ENCODE assay signal across 1 cellular context in genomic region chr21:45152265-45152746, GRCh38.
TF ChIP-seq lines count a peak whose summit lies in the region.

No MANE protein-coding gene starts in this region.

TF ChIP-seq in K562, 482 proteins besides CTCF, POLR2A, EP300 and RAD21 (continued from another document and continues in another):
- TF ChIP-seq, protein P1, sequence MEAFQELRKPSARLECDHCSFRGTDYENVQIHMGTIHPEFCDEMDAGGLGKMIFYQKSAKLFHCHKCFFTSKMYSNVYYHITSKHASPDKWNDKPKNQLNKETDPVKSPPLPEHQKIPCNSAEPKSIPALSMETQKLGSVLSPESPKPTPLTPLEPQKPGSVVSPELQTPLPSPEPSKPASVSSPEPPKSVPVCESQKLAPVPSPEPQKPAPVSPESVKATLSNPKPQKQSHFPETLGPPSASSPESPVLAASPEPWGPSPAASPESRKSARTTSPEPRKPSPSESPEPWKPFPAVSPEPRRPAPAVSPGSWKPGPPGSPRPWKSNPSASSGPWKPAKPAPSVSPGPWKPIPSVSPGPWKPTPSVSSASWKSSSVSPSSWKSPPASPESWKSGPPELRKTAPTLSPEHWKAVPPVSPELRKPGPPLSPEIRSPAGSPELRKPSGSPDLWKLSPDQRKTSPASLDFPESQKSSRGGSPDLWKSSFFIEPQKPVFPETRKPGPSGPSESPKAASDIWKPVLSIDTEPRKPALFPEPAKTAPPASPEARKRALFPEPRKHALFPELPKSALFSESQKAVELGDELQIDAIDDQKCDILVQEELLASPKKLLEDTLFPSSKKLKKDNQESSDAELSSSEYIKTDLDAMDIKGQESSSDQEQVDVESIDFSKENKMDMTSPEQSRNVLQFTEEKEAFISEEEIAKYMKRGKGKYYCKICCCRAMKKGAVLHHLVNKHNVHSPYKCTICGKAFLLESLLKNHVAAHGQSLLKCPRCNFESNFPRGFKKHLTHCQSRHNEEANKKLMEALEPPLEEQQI (IDR thresholded peaks at IDR 0.05), result no peak
- TF ChIP-seq ATF1 (CRISPR knock-in tag; IDR thresholded peaks at IDR 0.05) (no peak), ATF1 (tag; IDR thresholded peaks at IDR 0.05) (peak; percentile 85), LEF1 (IDR thresholded peaks at IDR 0.05) (0 out of 2 replicates have a peak, but pooled peaks have one; percentile 57), BDP1 (IDR thresholded peaks at IDR 0.05; ENCODE audit: insufficient read depth, insufficient read length) (no peak), PHF21A (IDR thresholded peaks at IDR 0.05; ENCODE audit: borderline replicate concordance, low read depth) (peak; percentile 73; the same call in 1 of the 2 replicates), NEUROD1 (IDR thresholded peaks at IDR 0.05; ENCODE audit: borderline replicate concordance, low read depth, low read length, partially characterized antibody) (no peak), CHD2 (IDR thresholded peaks at IDR 0.05; ENCODE audit: low read depth, low read length) (no peak), POLR2B (IDR thresholded peaks at IDR 0.05; ENCODE audit: low read depth, partially characterized antibody) (no peak), ZNF561 (CRISPR knock-in tag; conservative IDR thresholded peaks at IDR 0.05) (no peak), TAF1 (IDR thresholded peaks at IDR 0.05; ENCODE audit: control insufficient read depth, extremely low read depth, insufficient read depth, low read length, severe bottlenecking) (peak; percentile 43), NRF1 (conservative IDR thresholded peaks at IDR 0.05 in 1 of 2, IDR thresholded peaks at IDR 0.05 in 1 of 2) (peak in 1 of 2 experiments; percentile 55; a peak in 3 of 4 replicates), LCOR (CRISPR knock-in tag; IDR thresholded peaks at IDR 0.05) (0 out of 2 replicates have a peak, but pooled peaks have one; percentile 49), STAG1 (CRISPR knock-in tag; IDR thresholded peaks at IDR 0.05; ENCODE audit: borderline replicate concordance) (peak; percentile 65; the same call in 1 of the 2 replicates), SMAD1 (IDR thresholded peaks at IDR 0.05; ENCODE audit: low read depth, low read length, partially characterized antibody) (no peak), ZNF263 (CRISPR knock-in tag; IDR thresholded peaks at IDR 0.05; ENCODE audit: borderline replicate concordance) (peak; percentile 44; the same call in 1 of the 2 replicates), ELK1 (CRISPR knock-in tag; IDR thresholded peaks at IDR 0.05) (no peak), MTF1 (CRISPR knock-in tag; IDR thresholded peaks at IDR 0.05; ENCODE audit: borderline replicate concordance) (no peak), FOXA3 (CRISPR knock-in tag; conservative IDR thresholded peaks at IDR 0.05 in 1 of 2, IDR thresholded peaks at IDR 0.05 in 1 of 2) (peak in 1 of 2 experiments; percentile 69; a peak in 1 of 4 replicates), CBFB (CRISPR knock-in tag; IDR thresholded peaks at IDR 0.05) (no peak), NFRKB (IDR thresholded peaks at IDR 0.05; ENCODE audit: low read depth) (no peak), THAP12 (CRISPR knock-in tag; IDR thresholded peaks at IDR 0.05) (no peak)
- TF ChIP-seq, protein P2, sequence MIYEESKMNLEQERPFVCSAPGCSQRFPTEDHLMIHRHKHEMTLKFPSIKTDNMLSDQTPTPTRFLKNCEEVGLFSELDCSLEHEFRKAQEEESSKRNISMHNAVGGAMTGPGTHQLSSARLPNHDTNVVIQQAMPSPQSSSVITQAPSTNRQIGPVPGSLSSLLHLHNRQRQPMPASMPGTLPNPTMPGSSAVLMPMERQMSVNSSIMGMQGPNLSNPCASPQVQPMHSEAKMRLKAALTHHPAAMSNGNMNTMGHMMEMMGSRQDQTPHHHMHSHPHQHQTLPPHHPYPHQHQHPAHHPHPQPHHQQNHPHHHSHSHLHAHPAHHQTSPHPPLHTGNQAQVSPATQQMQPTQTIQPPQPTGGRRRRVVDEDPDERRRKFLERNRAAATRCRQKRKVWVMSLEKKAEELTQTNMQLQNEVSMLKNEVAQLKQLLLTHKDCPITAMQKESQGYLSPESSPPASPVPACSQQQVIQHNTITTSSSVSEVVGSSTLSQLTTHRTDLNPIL (CRISPR knock-in tag; IDR thresholded peaks at IDR 0.05), result no peak
- TF ChIP-seq, protein P3, sequence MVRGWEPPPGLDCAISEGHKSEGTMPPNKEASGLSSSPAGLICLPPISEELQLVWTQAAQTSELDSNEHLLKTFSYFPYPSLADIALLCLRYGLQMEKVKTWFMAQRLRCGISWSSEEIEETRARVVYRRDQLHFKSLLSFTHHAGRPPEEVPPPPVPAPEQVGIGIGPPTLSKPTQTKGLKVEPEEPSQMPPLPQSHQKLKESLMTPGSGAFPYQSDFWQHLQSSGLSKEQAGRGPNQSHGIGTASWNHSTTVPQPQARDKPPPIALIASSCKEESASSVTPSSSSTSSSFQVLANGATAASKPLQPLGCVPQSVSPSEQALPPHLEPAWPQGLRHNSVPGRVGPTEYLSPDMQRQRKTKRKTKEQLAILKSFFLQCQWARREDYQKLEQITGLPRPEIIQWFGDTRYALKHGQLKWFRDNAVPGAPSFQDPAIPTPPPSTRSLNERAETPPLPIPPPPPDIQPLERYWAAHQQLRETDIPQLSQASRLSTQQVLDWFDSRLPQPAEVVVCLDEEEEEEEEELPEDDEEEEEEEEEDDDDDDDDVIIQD (CRISPR knock-in tag; IDR thresholded peaks at IDR 0.05), result no peak
- TF ChIP-seq, protein P4, sequence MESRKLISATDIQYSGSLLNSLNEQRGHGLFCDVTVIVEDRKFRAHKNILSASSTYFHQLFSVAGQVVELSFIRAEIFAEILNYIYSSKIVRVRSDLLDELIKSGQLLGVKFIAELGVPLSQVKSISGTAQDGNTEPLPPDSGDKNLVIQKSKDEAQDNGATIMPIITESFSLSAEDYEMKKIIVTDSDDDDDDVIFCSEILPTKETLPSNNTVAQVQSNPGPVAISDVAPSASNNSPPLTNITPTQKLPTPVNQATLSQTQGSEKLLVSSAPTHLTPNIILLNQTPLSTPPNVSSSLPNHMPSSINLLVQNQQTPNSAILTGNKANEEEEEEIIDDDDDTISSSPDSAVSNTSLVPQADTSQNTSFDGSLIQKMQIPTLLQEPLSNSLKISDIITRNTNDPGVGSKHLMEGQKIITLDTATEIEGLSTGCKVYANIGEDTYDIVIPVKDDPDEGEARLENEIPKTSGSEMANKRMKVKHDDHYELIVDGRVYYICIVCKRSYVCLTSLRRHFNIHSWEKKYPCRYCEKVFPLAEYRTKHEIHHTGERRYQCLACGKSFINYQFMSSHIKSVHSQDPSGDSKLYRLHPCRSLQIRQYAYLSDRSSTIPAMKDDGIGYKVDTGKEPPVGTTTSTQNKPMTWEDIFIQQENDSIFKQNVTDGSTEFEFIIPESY (CRISPR knock-in tag; IDR thresholded peaks at IDR 0.05), result peak; percentile 77
- TF ChIP-seq, protein P5, sequence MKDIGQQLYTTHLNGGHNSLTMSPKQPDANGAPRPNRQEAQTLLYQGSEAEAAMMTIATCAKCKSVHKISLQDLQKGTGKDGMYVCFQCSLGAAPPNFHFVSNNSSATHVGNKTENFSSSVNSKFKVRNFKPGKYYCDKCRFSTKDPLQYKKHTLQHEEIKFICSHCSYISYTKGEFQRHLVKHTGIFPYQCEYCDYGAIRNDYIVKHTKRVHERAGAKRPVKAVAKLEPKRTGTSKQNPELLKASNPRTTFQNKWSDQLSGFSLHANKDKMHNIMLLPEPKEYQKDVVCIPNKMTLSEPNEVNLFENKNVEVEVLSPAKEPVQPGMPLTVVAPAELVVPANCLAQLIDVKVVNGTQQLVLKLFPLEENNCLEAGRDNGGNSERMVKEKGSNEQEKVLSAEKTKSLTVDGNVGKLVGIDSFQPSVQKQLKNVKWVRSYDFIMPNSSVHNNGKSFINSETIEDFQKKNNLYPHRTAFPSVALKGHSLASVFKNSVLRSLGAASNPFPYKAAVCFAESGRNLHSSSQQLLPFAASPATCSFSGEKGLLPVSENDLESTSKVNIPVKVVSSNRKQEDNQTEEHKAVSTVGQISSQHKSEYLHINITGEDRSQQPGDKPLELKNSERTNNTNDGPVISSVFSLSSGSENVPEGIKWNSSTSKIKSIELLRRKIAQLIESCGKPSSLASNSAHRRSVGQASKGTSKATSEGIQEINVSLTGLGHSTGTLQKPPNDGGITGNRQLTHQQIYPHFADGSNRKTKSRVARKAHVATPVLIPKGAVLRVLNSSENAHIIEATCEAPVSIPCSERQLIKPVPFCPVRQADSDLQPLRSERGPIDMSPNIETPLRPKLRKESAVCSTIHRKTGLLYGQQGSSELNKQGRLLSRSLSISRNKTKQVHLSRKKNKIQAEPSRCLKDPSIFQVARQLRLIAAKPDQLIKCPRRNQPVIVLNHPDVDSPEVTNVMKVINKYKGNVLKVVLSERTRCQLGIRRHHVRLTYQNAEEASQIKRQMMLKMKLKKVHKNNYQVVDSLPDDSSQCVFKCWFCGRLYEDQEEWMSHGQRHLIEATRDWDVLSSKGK (CRISPR knock-in tag; IDR thresholded peaks at IDR 0.05), result no peak
- TF ChIP-seq, protein P6, sequence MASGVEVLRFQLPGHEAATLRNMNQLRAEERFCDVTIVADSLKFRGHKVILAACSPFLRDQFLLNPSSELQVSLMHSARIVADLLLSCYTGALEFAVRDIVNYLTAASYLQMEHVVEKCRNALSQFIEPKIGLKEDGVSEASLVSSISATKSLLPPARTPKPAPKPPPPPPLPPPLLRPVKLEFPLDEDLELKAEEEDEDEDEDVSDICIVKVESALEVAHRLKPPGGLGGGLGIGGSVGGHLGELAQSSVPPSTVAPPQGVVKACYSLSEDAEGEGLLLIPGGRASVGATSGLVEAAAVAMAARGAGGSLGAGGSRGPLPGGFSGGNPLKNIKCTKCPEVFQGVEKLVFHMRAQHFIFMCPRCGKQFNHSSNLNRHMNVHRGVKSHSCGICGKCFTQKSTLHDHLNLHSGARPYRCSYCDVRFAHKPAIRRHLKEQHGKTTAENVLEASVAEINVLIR (CRISPR knock-in tag; IDR thresholded peaks at IDR 0.05), result 0 out of 2 replicates have a peak, but pooled peaks have one; percentile 41
